In genomic region chr1:30829889-30830288, GRCh38 we compare ENCODE assay signal across 21 cellular contexts.
"Had no signal": no experiment of that assay in that cellular context is flagged by ENCODE, and none has a peak within 500 bp of the region (broad histone marks: within the 10 kb centered on the region; RNA-seq: fewer than 3 reads in every experiment).

No MANE protein-coding gene starts in this region.

- H3K36me3 Mint-ChIP-seq: mesothelial cell of epicardium had no signal

- H3K27ac Mint-ChIP-seq: mesothelial cell of epicardium had no signal

- H3K4me3 Mint-ChIP-seq: mesothelial cell of epicardium had no signal

- H3K27ac ChIP-seq: coronary artery, dorsolateral prefrontal cortex, epithelial cell of prostate, esophagus squamous epithelium, gastrocnemius medialis, left lung, lower lobe of right lung had no signal

- DNase-seq: dermis blood vessel endothelial cell; dorsolateral prefrontal cortex; effector CD4-positive, alpha-beta T cell; effector memory CD4-positive, alpha-beta T cell; erythroblast; esophagus squamous epithelium; foreskin fibroblast; foreskin melanocyte; gastrocnemius medialis; glutamatergic neuron; head of caudate nucleus; heart right ventricle; hippocampal formation; left cardiac atrium; left lung; left ventricle myocardium superior; lower lobe of right lung; mesenchymal stem cell had no signal

- H3K9me3 ChIP-seq: gastrocnemius medialis, heart right ventricle, left lung, lower lobe of right lung had no signal

- H3K27me3 ChIP-seq: dorsolateral prefrontal cortex, gastrocnemius medialis had no signal

- H3K36me3 ChIP-seq: esophagus squamous epithelium, gastrocnemius medialis, heart right ventricle, left lung, lower lobe of right lung had no signal

- H3K4me3 ChIP-seq: coronary artery, dorsolateral prefrontal cortex, esophagus squamous epithelium, gastrocnemius medialis, heart right ventricle, left lung, lower lobe of right lung had no signal
